In the genomic region with DNA sequence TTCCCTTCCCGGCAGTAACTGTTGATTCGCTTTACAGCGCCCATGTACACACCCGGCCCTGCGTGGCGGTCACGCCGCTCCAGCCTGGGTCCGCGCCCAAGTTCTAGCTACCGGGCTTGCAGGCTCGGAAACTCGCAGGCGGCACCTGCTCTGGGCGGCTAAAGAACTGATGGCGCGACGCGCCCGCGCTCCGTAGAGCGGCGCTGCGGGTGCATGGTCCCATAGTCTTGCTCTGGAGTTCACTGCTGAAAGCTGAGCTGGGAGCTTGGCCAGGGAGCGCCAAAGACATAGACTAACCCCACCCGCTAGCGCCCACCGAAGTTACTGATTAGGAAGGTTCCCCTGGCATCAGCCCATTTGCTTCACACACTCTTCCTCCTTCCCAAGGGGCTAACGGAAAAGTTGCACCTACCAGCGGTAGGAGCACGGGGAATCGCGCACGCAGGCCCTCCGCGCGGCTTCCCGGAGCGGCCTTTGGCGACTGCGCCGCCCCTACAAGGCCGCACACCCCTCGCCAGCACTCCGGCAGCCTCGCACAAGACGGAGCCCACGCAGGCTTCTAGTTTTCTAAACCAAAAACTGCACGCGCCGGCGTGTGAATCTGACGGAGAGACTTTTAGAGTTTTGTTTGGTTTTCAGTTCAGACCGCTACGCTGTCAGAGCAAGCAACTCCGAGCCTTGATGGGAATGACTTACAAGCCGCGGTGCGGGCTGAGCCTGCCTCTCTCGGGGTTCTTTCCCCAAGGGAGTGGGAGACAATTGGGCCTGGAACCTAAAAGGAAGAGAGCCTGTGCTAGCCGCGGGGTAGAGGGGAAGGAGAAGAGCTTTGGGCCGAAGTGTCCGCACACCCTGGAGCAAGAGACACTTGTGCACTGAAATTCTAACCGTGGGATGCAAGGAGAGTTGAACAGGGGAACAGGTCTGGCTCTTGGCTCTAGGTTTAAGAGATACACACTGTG, we compare ENCODE assay signal across 8 cellular contexts. TPM values are rescaled to one million over a fixed set of nuclear protein-coding genes. Genes with fewer than 3 reads are reported as not detected.
DNase-seq lines count a peak whose midpoint lies in the region; ATAC-seq and TF ChIP-seq lines count a peak whose summit lies in the region.

No MANE protein-coding gene starts in this region.

- WGBS in prostate gland = under 1% methylated on average over 63 of the region's 66 CpGs

- DNase-seq in Ammon's horn (ENCODE audit: low spot score) = peak; percentile 80
- peak; percentile 51 for DNase-seq in NCI-H2171 treated with DMSO at 0.1 percent for 48 hours (lab: John Stamatoyannopoulos, UW)
- peak; percentile 42 for DNase-seq in adipocyte (ENCODE audit: low read depth)
- peak in 39 of 51 donors; percentile 33 to 89 (median 68) for DNase-seq in hypothalamus (lab: John Stamatoyannopoulos, UW)
- no peak for DNase-seq in prostate gland (ENCODE audit: low spot score)
- DNase-seq in germinal center (ENCODE audit: low spot score) = no peak

- peaks cover 20% of the 10 kb centered on the region for H3K4me1 ChIP-seq in adipocyte (ENCODE audit: control insufficient read depth, insufficient read depth, low read length)
- H3K4me1 ChIP-seq in prostate gland (replicated peaks) = peaks cover 9% of the 10 kb centered on the region

- H3K27ac ChIP-seq in prostate gland = no peak overlapping the region

- TF ChIP-seq CTCF in prostate gland (IDR thresholded peaks at IDR 0.05) = no peak

- intact Hi-C loops in prostate gland (cut with DNase I) = no loop called here

- peak; percentile 31 for ATAC-seq in GM18909 (IDR thresholded peaks at IDR 0.05; ENCODE audit: poor library complexity, unreplicated experiment)
- no peak for ATAC-seq in HG02588 (IDR thresholded peaks at IDR 0.05; ENCODE audit: unreplicated experiment)

- no peak for TF ChIP-seq POLR2A in prostate gland (IDR thresholded peaks at IDR 0.05)

- peak overlapping the region; percentile 73 for H3K4me3 ChIP-seq in adipocyte (ENCODE audit: low read length)
- peak overlapping the region; percentile 26 to 33 for H3K4me3 ChIP-seq in prostate gland

- H3K36me3 ChIP-seq in adipocyte (ENCODE audit: control insufficient read depth, insufficient read depth, low read length, severe bottlenecking) = no peaks in the 10 kb centered on the region
- H3K36me3 ChIP-seq in prostate gland = no peaks in the 10 kb centered on the region

- no peak overlapping the region for H3K9ac ChIP-seq in adipocyte (ENCODE audit: low read length)

- H3K27me3 ChIP-seq in adipocyte (replicated peaks; ENCODE audit: control insufficient read depth, insufficient read depth, low read length) (peaks cover 70% of the 10 kb centered on the region), prostate gland (replicated peaks; ENCODE audit: insufficient read depth) (peaks cover 53% of the 10 kb centered on the region)

- no peaks in the 10 kb centered on the region for H3K9me3 ChIP-seq in adipocyte (ENCODE audit: control insufficient read depth, low read length)
- no peaks in the 10 kb centered on the region for H3K9me3 ChIP-seq in prostate gland

RNA-seq across cellular contexts. Expression of a gene that starts 1.0 kb away (rescaled TPM):
- total RNA-seq in prostate gland = not detected

Comparison
In these comparisons a context has a peak if more than half of its experiments do, and no peak if none do; other contexts are left out.
1. DNase-seq: peak in Ammon's horn (single experiment), NCI-H2171 treated with DMSO at 0.1 percent for 48 hours (single experiment), adipocyte (single experiment) and hypothalamus (39 of 51); none in prostate gland (single experiment) and germinal center (single experiment).